ENCODE assay signal across 1 cellular context in the genomic region with DNA sequence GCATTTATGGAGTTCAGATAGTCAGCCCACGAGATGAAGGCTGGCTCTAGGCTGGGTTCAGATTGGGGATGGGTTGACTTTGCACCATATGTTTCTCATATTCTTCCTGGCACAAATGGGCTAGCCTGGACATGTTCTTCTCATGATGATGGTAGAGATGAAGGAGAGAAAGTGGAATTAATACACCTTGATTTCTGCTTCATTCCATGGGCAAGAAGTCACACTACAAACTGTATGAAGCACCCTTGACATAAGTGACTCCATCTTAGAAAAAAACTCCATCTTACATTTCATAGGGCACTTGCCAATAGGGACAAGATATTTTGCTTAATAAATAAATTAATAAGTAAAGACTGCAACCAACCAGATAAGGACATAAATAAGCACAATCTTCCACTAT.
TF ChIP-seq lines count a peak whose summit lies in the region.

No MANE protein-coding gene starts in this region.

TF ChIP-seq in K562, 482 proteins besides CTCF, POLR2A, EP300 and RAD21 (continued from another document and continues in another):
- TF ChIP-seq, protein P1, sequence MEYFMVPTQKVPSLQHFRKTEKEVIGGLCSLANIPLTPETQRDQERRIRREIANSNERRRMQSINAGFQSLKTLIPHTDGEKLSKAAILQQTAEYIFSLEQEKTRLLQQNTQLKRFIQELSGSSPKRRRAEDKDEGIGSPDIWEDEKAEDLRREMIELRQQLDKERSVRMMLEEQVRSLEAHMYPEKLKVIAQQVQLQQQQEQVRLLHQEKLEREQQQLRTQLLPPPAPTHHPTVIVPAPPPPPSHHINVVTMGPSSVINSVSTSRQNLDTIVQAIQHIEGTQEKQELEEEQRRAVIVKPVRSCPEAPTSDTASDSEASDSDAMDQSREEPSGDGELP (CRISPR knock-in tag; IDR thresholded peaks at IDR 0.05; ENCODE audit: borderline replicate concordance): no peak
- TF ChIP-seq RFX5 (IDR thresholded peaks at IDR 0.05; ENCODE audit: low read depth, low read length) (no peak), TBP (optimal IDR thresholded peaks at IDR 0.05; ENCODE audit: low read depth, low read length) (no peak), GABPB2 (CRISPR knock-in tag; conservative IDR thresholded peaks at IDR 0.05) (no peak), SRSF9 (IDR thresholded peaks at IDR 0.05; ENCODE audit: borderline replicate concordance, low read depth, low read length) (no peak), PCBP2 (IDR thresholded peaks at IDR 0.05; ENCODE audit: low read depth, low read length, poor library complexity, severe bottlenecking) (no peak), TEAD1 (CRISPR knock-in tag; IDR thresholded peaks at IDR 0.05) (no peak), CBFB (CRISPR knock-in tag; IDR thresholded peaks at IDR 0.05) (no peak), ZNF23 (CRISPR knock-in tag; IDR thresholded peaks at IDR 0.05) (no peak), RHOXF2B (CRISPR knock-in tag; conservative IDR thresholded peaks at IDR 0.05) (no peak), NCOA6 (IDR thresholded peaks at IDR 0.05) (no peak), FOXA3 (CRISPR knock-in tag; conservative IDR thresholded peaks at IDR 0.05 in 1 of 2, IDR thresholded peaks at IDR 0.05 in 1 of 2) (no peak), ZNF24 (IDR thresholded peaks at IDR 0.05) (no peak), KHSRP (IDR thresholded peaks at IDR 0.05) (no peak), ZBTB1 (CRISPR knock-in tag; IDR thresholded peaks at IDR 0.05; ENCODE audit: borderline replicate concordance, low read depth) (no peak), ELK1 (CRISPR knock-in tag; IDR thresholded peaks at IDR 0.05) (no peak), FOXA1 (IDR thresholded peaks at IDR 0.05; ENCODE audit: borderline replicate concordance) (no peak), ZBTB40 (IDR thresholded peaks at IDR 0.05) (no peak), ZBTB40 (CRISPR knock-in tag; IDR thresholded peaks at IDR 0.05) (no peak), ZNF639 (CRISPR knock-in tag; conservative IDR thresholded peaks at IDR 0.05 in 1 of 2, IDR thresholded peaks at IDR 0.05 in 1 of 2) (0 out of 4 replicates have a peak, but pooled peaks of 1 of the 2 experiments have one; percentile 27)
- TF ChIP-seq, protein P2, sequence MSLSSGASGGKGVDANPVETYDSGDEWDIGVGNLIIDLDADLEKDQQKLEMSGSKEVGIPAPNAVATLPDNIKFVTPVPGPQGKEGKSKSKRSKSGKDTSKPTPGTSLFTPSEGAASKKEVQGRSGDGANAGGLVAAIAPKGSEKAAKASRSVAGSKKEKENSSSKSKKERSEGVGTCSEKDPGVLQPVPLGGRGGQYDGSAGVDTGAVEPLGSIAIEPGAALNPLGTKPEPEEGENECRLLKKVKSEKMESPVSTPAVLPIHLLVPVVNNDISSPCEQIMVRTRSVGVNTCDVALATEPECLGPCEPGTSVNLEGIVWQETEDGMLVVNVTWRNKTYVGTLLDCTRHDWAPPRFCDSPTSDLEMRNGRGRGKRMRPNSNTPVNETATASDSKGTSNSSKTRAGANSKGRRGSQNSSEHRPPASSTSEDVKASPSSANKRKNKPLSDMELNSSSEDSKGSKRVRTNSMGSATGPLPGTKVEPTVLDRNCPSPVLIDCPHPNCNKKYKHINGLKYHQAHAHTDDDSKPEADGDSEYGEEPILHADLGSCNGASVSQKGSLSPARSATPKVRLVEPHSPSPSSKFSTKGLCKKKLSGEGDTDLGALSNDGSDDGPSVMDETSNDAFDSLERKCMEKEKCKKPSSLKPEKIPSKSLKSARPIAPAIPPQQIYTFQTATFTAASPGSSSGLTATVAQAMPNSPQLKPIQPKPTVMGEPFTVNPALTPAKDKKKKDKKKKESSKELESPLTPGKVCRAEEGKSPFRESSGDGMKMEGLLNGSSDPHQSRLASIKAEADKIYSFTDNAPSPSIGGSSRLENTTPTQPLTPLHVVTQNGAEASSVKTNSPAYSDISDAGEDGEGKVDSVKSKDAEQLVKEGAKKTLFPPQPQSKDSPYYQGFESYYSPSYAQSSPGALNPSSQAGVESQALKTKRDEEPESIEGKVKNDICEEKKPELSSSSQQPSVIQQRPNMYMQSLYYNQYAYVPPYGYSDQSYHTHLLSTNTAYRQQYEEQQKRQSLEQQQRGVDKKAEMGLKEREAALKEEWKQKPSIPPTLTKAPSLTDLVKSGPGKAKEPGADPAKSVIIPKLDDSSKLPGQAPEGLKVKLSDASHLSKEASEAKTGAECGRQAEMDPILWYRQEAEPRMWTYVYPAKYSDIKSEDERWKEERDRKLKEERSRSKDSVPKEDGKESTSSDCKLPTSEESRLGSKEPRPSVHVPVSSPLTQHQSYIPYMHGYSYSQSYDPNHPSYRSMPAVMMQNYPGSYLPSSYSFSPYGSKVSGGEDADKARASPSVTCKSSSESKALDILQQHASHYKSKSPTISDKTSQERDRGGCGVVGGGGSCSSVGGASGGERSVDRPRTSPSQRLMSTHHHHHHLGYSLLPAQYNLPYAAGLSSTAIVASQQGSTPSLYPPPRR (CRISPR knock-in tag; IDR thresholded peaks at IDR 0.05; ENCODE audit: borderline replicate concordance): no peak
- TF ChIP-seq, protein P3, sequence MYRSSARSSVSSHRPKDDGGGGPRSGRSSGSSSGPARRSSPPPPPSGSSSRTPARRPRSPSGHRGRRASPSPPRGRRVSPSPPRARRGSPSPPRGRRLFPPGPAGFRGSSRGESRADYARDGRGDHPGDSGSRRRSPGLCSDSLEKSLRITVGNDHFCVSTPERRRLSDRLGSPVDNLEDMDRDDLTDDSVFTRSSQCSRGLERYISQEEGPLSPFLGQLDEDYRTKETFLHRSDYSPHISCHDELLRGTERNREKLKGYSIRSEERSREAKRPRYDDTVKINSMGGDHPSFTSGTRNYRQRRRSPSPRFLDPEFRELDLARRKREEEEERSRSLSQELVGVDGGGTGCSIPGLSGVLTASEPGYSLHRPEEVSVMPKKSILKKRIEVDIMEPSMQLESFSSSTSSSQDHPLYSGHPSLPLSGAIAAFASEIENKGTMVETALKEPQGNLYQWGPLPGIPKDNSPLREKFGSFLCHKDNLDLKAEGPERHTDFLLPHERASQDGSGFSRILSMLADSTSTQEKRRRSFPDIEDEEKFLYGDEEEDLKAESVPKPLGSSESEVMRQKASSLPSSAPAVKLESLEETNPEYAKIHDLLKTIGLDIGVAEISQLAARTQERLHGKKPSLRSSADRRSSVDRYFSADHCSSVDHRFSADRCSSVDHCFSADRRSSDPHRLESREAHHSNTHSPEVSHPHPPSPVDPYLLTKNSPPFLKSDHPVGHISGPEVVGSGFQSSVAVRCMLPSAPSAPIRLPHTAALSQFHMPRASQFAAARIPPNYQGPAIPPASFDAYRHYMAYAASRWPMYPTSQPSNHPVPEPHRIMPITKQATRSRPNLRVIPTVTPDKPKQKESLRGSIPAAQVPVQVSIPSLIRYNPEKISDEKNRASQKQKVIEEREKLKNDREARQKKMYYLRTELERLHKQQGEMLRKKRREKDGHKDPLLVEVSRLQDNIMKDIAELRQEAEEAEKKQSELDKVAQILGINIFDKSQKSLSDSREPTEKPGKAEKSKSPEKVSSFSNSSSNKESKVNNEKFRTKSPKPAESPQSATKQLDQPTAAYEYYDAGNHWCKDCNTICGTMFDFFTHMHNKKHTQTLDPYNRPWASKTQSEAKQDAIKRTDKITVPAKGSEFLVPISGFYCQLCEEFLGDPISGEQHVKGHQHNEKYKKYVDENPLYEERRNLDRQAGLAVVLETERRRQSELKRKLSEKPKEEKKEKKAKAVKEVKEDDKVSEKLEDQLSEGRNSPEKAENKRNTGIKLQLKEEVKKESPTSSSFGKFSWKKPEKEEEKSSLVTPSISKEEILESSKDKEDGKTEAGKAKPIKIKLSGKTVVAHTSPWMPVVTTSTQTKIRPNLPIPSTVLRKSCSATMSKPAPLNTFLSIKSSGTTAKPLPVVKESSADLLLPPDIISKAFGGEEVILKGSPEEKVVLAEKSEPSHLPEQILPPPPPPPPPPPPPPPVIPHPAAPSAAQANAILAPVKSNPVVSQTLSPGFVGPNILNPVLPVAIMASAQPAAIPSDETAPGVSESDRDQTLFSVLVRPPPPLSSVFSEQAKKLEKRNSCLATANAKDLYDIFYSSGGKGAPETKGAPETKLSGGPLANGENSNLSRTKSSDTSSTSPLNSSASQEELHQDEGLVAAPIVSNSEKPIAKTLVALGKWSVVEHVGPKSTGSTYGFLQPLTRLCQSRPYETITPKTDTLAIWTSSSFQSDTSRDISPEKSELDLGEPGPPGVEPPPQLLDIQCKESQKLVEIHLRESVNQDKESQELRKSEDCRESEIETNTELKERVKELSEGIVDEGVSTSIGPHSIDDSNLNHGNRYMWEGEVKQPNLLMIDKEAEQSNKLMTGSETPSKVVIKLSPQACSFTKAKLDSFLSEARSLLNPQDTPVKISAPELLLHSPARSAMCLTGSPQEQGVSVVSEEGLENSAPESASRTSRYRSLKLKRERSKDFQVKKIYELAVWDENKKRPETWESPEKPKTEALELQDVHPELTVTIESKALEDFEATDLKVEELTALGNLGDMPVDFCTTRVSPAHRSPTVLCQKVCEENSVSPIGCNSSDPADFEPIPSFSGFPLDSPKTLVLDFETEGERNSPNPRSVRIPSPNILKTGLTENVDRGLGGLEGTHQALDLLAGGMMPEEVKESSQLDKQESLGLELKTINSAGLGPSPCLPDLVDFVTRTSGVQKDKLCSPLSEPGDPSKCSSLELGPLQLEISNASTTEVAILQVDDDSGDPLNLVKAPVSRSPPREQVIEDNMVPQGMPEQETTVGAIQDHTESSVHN (IDR thresholded peaks at IDR 0.05; ENCODE audit: borderline replicate concordance in 1 of 2, low read depth in 1 of 2): no peak
